In genomic region chr16:9050102-9050830, GRCh38 we compare ENCODE assay signal across 8 cellular contexts. TPM values are rescaled to one million over a fixed set of nuclear protein-coding genes. Genes with fewer than 3 reads are reported as not detected.
DNase-seq lines count a peak whose midpoint lies in the region; FAIRE-seq and TF ChIP-seq lines count a peak whose summit lies in the region.

No MANE protein-coding gene starts in this region.

- no peak overlapping the region for H3K4me2 ChIP-seq in PC-9

- no peak overlapping the region for H3K27ac ChIP-seq in A673 (ENCODE audit: low read depth, low read length, poor library complexity, severe bottlenecking)
- H3K27ac ChIP-seq in PC-9, result no peak overlapping the region

- no peaks in the 10 kb centered on the region for H3K9me2 ChIP-seq in PC-9 (ENCODE audit: insufficient read depth)

- peaks cover 17% of the 10 kb centered on the region for H3F3A ChIP-seq in PC-9 (ENCODE audit: insufficient read depth, low read depth)

- CTCF ChIA-PET in A673 (lab: Charles Lee), result interaction anchor here (0.6 kb wide), 1 partner anchor 97 kb away, joined by 4 read pairs; no protein-coding TSS in a partner anchor
- CTCF ChIA-PET in PC-9 (lab: Charles Lee), result interaction anchor here (0.7 kb wide), 1 partner anchor 41 kb away, joined by 3 read pairs; no protein-coding TSS in a partner anchor

- intact Hi-C loops in A673 (cut with micrococcal nuclease; ENCODE audit: unreplicated experiment), result no loop called here
- intact Hi-C loops in PC-9 (cut with micrococcal nuclease; ENCODE audit: unreplicated experiment), result no loop called here

- H3K4me3 ChIP-seq in A673 (ENCODE audit: low read depth, low read length, poor library complexity, severe bottlenecking) (no peak overlapping the region), PC-9 (no peak overlapping the region), foreskin fibroblast (ENCODE audit: low read depth in 1 of 2, low read length in 2 of 2) (no peak overlapping the region)

- FAIRE-seq in urothelium cell line (lab: Jason Lieb, UNC), result no peak

- H3K9me3 ChIP-seq in A673 (ENCODE audit: low read depth, low read length, poor library complexity, severe bottlenecking), result peaks cover 6% of the 10 kb centered on the region
- no peaks in the 10 kb centered on the region for H3K9me3 ChIP-seq in PC-9 (ENCODE audit: insufficient read depth, low read depth)

- H3K36me3 ChIP-seq in A673 (ENCODE audit: insufficient read depth, low read length, poor library complexity, severe bottlenecking), result no peaks in the 10 kb centered on the region
- H3K36me3 ChIP-seq in PC-9 (ENCODE audit: low read depth), result no peaks in the 10 kb centered on the region

- POLR2A ChIA-PET in A673 (lab: Charles Lee; ENCODE audit: low non-redundant PET), result no interaction called here
- POLR2A ChIA-PET in PC-9 (lab: Charles Lee; ENCODE audit: unreplicated experiment), result interaction anchor here (0.6 kb wide), 1 partner anchor 38 kb away, joined by 3 read pairs; no protein-coding TSS in a partner anchor

- peak; percentile 61 for TF ChIP-seq CTCF in A673 (conservative IDR thresholded peaks at IDR 0.05; ENCODE audit: low read depth, low read length)
- TF ChIP-seq CTCF in PC-9 (conservative IDR thresholded peaks at IDR 0.05), result peak; percentile 72
- peak; percentile 53 for TF ChIP-seq CTCF in foreskin fibroblast (IDR thresholded peaks at IDR 0.05; ENCODE audit: low read depth, low read length)

- H2AFZ ChIP-seq in PC-9, result no peak overlapping the region

- BruUV-seq in A673 (replicated peaks; lab: Mats Ljungman, UMichigan) (no TSS peak), PC-9 (replicated peaks; lab: Mats Ljungman, UMichigan) (no TSS peak)

- no peaks in the 10 kb centered on the region for H4K20me1 ChIP-seq in PC-9 (ENCODE audit: insufficient read depth)

- H3K79me2 ChIP-seq in PC-9 (ENCODE audit: low read depth), result no peaks in the 10 kb centered on the region

- no peaks in the 10 kb centered on the region for H3K27me3 ChIP-seq in A673 (replicated peaks; ENCODE audit: insufficient read depth, low read depth, low read length, poor library complexity)
- H3K27me3 ChIP-seq in PC-9 (ENCODE audit: insufficient read depth, low read depth), result no peaks in the 10 kb centered on the region

- peak; percentile 23 for DNase-seq in A673 (ENCODE audit: low spot score)
- peak; percentile 88 for DNase-seq in ELF-1 (ENCODE audit: low read depth, low spot score)
- no peak for DNase-seq in PC-9
- DNase-seq in foreskin fibroblast, result peak in 1 of 2 donors; percentile 33
- no peak for DNase-seq in urothelium cell line (ENCODE audit: low spot score)
- no peak for DNase-seq in mucosa of gallbladder (ENCODE audit: low spot score)
- no peak for DNase-seq in NCI-H2029 (lab: John Stamatoyannopoulos, UW)
- no peak for DNase-seq in NCI-H2107 (lab: John Stamatoyannopoulos, UW)

- H3K4me1 ChIP-seq in A673 (ENCODE audit: insufficient read depth, low read length, poor library complexity, severe bottlenecking) (peaks cover 12% of the 10 kb centered on the region), PC-9 (replicated peaks; ENCODE audit: insufficient read depth) (peaks cover 17% of the 10 kb centered on the region)

RNA-seq across cellular contexts. Expression of gene HAPSTR1, which starts 41.2 kb away (rescaled TPM):
- total RNA-seq in A673 (2021) (83.8 and 90.4 TPM in 2 replicates), PC-9 (2021) (61.1 and 82.8 TPM in 2 replicates), mucosa of gallbladder (55.2 TPM)

Comparison
In these comparisons a context has a peak if more than half of its experiments do, and no peak if none do; other contexts are left out.
1. DNase-seq: peak in A673 (single experiment) and ELF-1 (single experiment); none in PC-9 (0 of 2), urothelium cell line (single experiment), mucosa of gallbladder (single experiment), NCI-H2029 (single experiment) and NCI-H2107 (single experiment).
2. Peak in every context shown above with its lines, with median percentiles within 50 percentile points of each other: CTCF ChIP-seq.